In the genomic region with DNA sequence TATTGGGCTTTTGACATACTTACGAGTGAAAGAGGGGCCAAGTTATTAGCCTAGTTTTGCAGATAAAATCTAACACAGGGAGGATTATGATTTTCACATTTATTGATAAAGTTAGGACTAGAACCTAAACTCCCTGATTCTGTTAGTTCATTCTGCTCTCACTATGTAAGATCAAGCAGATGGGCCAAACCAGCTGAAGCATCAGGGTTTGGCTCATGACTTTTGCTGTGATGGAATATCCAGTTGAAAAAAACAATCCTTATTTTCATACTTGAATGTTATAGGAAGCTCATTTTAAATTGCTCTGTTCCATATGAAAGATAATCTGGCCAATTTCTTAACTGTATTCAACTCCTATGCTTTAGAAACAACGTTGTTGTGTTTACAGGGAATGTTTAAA, we compare ENCODE assay signal across 10 cellular contexts. TPM values are rescaled to one million over a fixed set of nuclear protein-coding genes. Genes with fewer than 3 reads are reported as not detected.
DNase-seq lines count a peak whose midpoint lies in the region; ATAC-seq and TF ChIP-seq lines count a peak whose summit lies in the region.
"Had no signal": no experiment of that assay in that cellular context is flagged by ENCODE, and none has a peak within 500 bp of the region (broad histone marks: within the 10 kb centered on the region; RNA-seq: fewer than 3 reads in every experiment).

No MANE protein-coding gene starts in this region.

- ATAC-seq in lower lobe of right lung (no peak), HG02973 (IDR thresholded peaks at IDR 0.05; ENCODE audit: unreplicated experiment) (no peak)

- intact Hi-C loops in lower lobe of right lung (cut with DNase I), result no loop called here

- H3K27ac ChIP-seq in ACC112 (ENCODE audit: low read depth, low read length), result peak overlapping the region; percentile 69
- 0 out of 2 replicates have a peak overlapping the region, but pooled peaks have one; percentile 42 for H3K27ac ChIP-seq in HEK293 (ENCODE audit: extremely low read depth, low read depth, low read length)
- H3K27ac ChIP-seq in lower lobe of right lung, result peak overlapping the region; percentile 52
- H3K27ac ChIP-seq: tibial artery had no signal

- H3K4me3 ChIP-seq in ACC112 (ENCODE audit: low read depth, low read length) (peak overlapping the region; percentile 48; the same call in 1 of the 2 replicates), HEK293 (ENCODE audit: low read depth, low read length) (no peak overlapping the region), lower lobe of right lung (no peak overlapping the region)
- H3K4me3 ChIP-seq: tibial artery had no signal

- H3K27ac Mint-ChIP-seq in activated naive CD8-positive, alpha-beta T cell, result peak overlapping the region; percentile 99

- H3K4me1 ChIP-seq in ACC112 (ENCODE audit: control insufficient read depth, insufficient read depth, low read length, unreplicated experiment) (peaks cover 41% of the 10 kb centered on the region), HEK293 (ENCODE audit: control insufficient read depth, insufficient read depth, low read length) (peaks cover 16% of the 10 kb centered on the region), lower lobe of right lung (peaks cover 34% of the 10 kb centered on the region)

- no peaks in the 10 kb centered on the region for H3K36me3 ChIP-seq in ACC112 (ENCODE audit: insufficient read depth, low read length)
- H3K36me3 ChIP-seq in HEK293 (ENCODE audit: control insufficient read depth in 2 of 2, insufficient read depth in 1 of 2, low read length in 2 of 2), result no peaks in the 10 kb centered on the region
- no peaks in the 10 kb centered on the region for H3K36me3 ChIP-seq in lower lobe of right lung
- H3K36me3 ChIP-seq: tibial artery had no signal

- no peaks in the 10 kb centered on the region for H3K27me3 Mint-ChIP-seq in activated naive CD8-positive, alpha-beta T cell
- H3K27me3 Mint-ChIP-seq: naive B cell had no signal

- peaks cover 72% of the 10 kb centered on the region for H3K4me1 Mint-ChIP-seq in activated naive CD8-positive, alpha-beta T cell (ENCODE audit: low read depth)

- H3K27me3 ChIP-seq in ACC112 (ENCODE audit: insufficient read depth, low read length) (no peaks in the 10 kb centered on the region), lower lobe of right lung (ENCODE audit: low read depth) (no peaks in the 10 kb centered on the region)
- H3K27me3 ChIP-seq: tibial artery had no signal

- H3K79me2 ChIP-seq in ACC112 (ENCODE audit: control insufficient read depth, insufficient read depth, low read length, unreplicated experiment), result no peaks in the 10 kb centered on the region

- TF ChIP-seq CTCF in HEK293 (tag by site-specific recombination; IDR thresholded peaks at IDR 0.05) (no peak), lower lobe of right lung (IDR thresholded peaks at IDR 0.05) (no peak)

- no peaks in the 10 kb centered on the region for H3K9me3 ChIP-seq in HEK293 (ENCODE audit: control insufficient read depth, insufficient read depth, low read depth, low read length)
- no peaks in the 10 kb centered on the region for H3K9me3 ChIP-seq in lower lobe of right lung
- H3K9me3 ChIP-seq: tibial artery had no signal

- peak overlapping the region; percentile 71 for H2AFZ ChIP-seq in ACC112 (ENCODE audit: low read length, unreplicated experiment)

- DNase-seq in lower lobe of right lung (no peak), NCI-H2171 treated with DMSO at 0.1 percent for 48 hours (lab: John Stamatoyannopoulos, UW) (no peak), NCI-H1436 treated with DMSO at 0.1 percent for 48 hours (lab: John Stamatoyannopoulos, UW) (no peak), hypothalamus (lab: John Stamatoyannopoulos, UW) (no peak)
- DNase-seq: tibial artery had no signal

- H3K9me3 Mint-ChIP-seq in activated naive CD8-positive, alpha-beta T cell (ENCODE audit: low read depth), result no peaks in the 10 kb centered on the region
- H3K9me3 Mint-ChIP-seq: naive B cell had no signal

- no peak overlapping the region for H3K4me3 Mint-ChIP-seq in activated naive CD8-positive, alpha-beta T cell

- CTCF ChIA-PET in HEK293 (lab: Yijun Ruan, JAX), result no interaction called here

- H3K36me3 Mint-ChIP-seq in activated naive CD8-positive, alpha-beta T cell, result peaks cover 2% of the 10 kb centered on the region
- H3K36me3 Mint-ChIP-seq: naive B cell had no signal

- POLR2A ChIA-PET in HEK293 (lab: Yijun Ruan, JAX), result interaction anchor here (1.1 to 1.5 kb wide), 2 partner anchors 21 to 61 kb away, joined by 4 to 5 read pairs; partner anchors contain the start of gene SPRY1

TF ChIP-seq in HEK293, 187 proteins besides CTCF, POLR2A, EP300 and RAD21:
- TF ChIP-seq ZBTB8A (tag by site-specific recombination; IDR thresholded peaks at IDR 0.05) (no peak), ZNF561 (tag by site-specific recombination; IDR thresholded peaks at IDR 0.05; ENCODE audit: borderline replicate concordance) (no peak), ZBTB20 (tag by site-specific recombination; IDR thresholded peaks at IDR 0.05) (no peak), ZNF433 (tag by site-specific recombination; IDR thresholded peaks at IDR 0.05; ENCODE audit: low read depth) (no peak), ZNF202 (tag by site-specific recombination; IDR thresholded peaks at IDR 0.05; ENCODE audit: borderline replicate concordance) (no peak)
- TF ChIP-seq, protein P1, sequence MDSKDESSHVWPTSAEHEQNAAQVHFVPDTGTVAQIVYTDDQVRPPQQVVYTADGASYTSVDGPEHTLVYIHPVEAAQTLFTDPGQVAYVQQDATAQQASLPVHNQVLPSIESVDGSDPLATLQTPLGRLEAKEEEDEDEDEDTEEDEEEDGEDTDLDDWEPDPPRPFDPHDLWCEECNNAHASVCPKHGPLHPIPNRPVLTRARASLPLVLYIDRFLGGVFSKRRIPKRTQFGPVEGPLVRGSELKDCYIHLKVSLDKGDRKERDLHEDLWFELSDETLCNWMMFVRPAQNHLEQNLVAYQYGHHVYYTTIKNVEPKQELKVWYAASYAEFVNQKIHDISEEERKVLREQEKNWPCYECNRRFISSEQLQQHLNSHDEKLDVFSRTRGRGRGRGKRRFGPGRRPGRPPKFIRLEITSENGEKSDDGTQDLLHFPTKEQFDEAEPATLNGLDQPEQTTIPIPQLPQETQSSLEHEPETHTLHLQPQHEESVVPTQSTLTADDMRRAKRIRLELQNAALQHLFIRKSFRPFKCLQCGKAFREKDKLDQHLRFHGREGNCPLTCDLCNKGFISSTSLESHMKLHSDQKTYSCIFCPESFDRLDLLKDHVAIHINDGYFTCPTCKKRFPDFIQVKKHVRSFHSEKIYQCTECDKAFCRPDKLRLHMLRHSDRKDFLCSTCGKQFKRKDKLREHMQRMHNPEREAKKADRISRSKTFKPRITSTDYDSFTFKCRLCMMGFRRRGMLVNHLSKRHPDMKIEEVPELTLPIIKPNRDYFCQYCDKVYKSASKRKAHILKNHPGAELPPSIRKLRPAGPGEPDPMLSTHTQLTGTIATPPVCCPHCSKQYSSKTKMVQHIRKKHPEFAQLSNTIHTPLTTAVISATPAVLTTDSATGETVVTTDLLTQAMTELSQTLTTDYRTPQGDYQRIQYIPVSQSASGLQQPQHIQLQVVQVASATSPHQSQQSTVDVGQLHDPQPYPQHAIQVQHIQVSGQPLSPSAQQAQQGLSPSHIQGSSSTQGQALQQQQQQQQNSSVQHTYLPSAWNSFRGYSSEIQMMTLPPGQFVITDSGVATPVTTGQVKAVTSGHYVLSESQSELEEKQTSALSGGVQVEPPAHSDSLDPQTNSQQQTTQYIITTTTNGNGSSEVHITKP (tag by site-specific recombination; IDR thresholded peaks at IDR 0.05), result peak; percentile 36; the same call in 1 of the 2 replicates

RNA-seq across cellular contexts. Expression of gene SPRY1, which starts 21.2 kb away (rescaled TPM):
- 86.6 TPM for total RNA-seq in lower lobe of right lung
